Comparison of ENCODE assay signal across 8 cellular contexts in genomic region chr19:633068-633785, GRCh38. TPM values are rescaled to one million over a fixed set of nuclear protein-coding genes. Genes with fewer than 3 reads are reported as not detected.
DNase-seq lines count a peak whose midpoint lies in the region; ATAC-seq and FAIRE-seq lines count a peak whose summit lies in the region.

TSS of gene POLRMT (minus strand) at chr19:633537. CDS start at chr19:633512, 25 bp downstream.

- peaks cover 23% of the 10 kb centered on the region for H3K36me3 Mint-ChIP-seq in activated naive CD4-positive, alpha-beta T cell treated with anti-CD3 and anti-CD28 coated beads, Interleukin-2, amount 10 ng/mL, durations not matched to agents 7 days and 5 days

- H3K9ac ChIP-seq in SK-N-MC (ENCODE audit: insufficient read length): peak within 1 kb of the TSS; percentile 90

- peak within 1 kb of the TSS; percentile 92 for H3K27ac Mint-ChIP-seq in activated naive CD4-positive, alpha-beta T cell treated with anti-CD3 and anti-CD28 coated beads, Interleukin-2, amount 10 ng/mL, durations not matched to agents 7 days and 5 days

- H2AFZ ChIP-seq in neuron (ENCODE audit: low read depth, low read length): peak within 1 kb of the TSS; percentile 69

- peak within 1 kb of the TSS; percentile 97 for H3K4me3 Mint-ChIP-seq in activated naive CD4-positive, alpha-beta T cell treated with anti-CD3 and anti-CD28 coated beads, Interleukin-2, amount 10 ng/mL, durations not matched to agents 7 days and 5 days

- peak; percentile 87 for DNase-seq in GM04503 (ENCODE audit: low read depth)
- DNase-seq in NCI-H1048 (lab: John Stamatoyannopoulos, UW): peak; percentile 90
- DNase-seq in SK-N-MC (ENCODE audit: low read depth, low spot score): peak; percentile 96
- peak; percentile 98 for DNase-seq in activated naive CD4-positive, alpha-beta T cell treated with anti-CD3 and anti-CD28 coated beads, Interleukin-2, amount 10 ng/mL, durations not matched to agents 7 days and 5 days
- peak; percentile 100 for DNase-seq in frontal cortex (ENCODE audit: low spot score in 2 of 2)
- DNase-seq in stromal cell of bone marrow (ENCODE audit: low read depth): peak; percentile 97

- no peaks in the 10 kb centered on the region for H3K9me3 ChIP-seq in SK-N-MC (ENCODE audit: low read depth, low read length)
- no peaks in the 10 kb centered on the region for H3K9me3 ChIP-seq in neuron (ENCODE audit: low read length)

- peaks cover 15% of the 10 kb centered on the region for H3K27me3 Mint-ChIP-seq in activated naive CD4-positive, alpha-beta T cell treated with anti-CD3 and anti-CD28 coated beads, Interleukin-2, amount 10 ng/mL, durations not matched to agents 7 days and 5 days

- H3K9me3 Mint-ChIP-seq in activated naive CD4-positive, alpha-beta T cell treated with anti-CD3 and anti-CD28 coated beads, Interleukin-2, amount 10 ng/mL, durations not matched to agents 7 days and 5 days: no peaks in the 10 kb centered on the region

- H3K4me3 ChIP-seq in SK-N-MC: peak within 1 kb of the TSS; percentile 97
- peak within 1 kb of the TSS; percentile 71 for H3K4me3 ChIP-seq in neuron (ENCODE audit: low read length)

- peak; percentile 34 for FAIRE-seq in frontal cortex (lab: Jason Lieb, UNC)

- no peaks in the 10 kb centered on the region for H3K27me3 ChIP-seq in neuron (ENCODE audit: insufficient read depth, low read length)

- H3K36me3 ChIP-seq in SK-N-MC (ENCODE audit: insufficient read depth, low read length) (peaks cover 22% of the 10 kb centered on the region), neuron (ENCODE audit: insufficient read depth, low read length) (peaks cover 12% of the 10 kb centered on the region)

- ATAC-seq in HG02571 (IDR thresholded peaks at IDR 0.05; ENCODE audit: unreplicated experiment): peak; percentile 65

- peaks cover 9% of the 10 kb centered on the region for H3K4me1 ChIP-seq in neuron (ENCODE audit: insufficient read depth, low read length)

- H3K27ac ChIP-seq in SK-N-MC: peak within 1 kb of the TSS; percentile 71

- peaks cover 44% of the 10 kb centered on the region for H3K4me1 Mint-ChIP-seq in activated naive CD4-positive, alpha-beta T cell treated with anti-CD3 and anti-CD28 coated beads, Interleukin-2, amount 10 ng/mL, durations not matched to agents 7 days and 5 days

- CTCF ChIA-PET in activated naive CD4-positive, alpha-beta T cell treated with anti-CD3 and anti-CD28 coated beads, Interleukin-2, amount 10 ng/mL, durations not matched to agents 7 days and 5 days (lab: Charles Lee): no interaction called here

RNA-seq across cellular contexts. Expression of gene POLRMT, which starts in this region (rescaled TPM):
- total RNA-seq in frontal cortex: 15.9 TPM

Comparison
In these comparisons a context has a peak if more than half of its experiments do, and no peak if none do; other contexts are left out.
1. Peak in every context shown above with its lines: DNase-seq, ATAC-seq, H3K4me3 ChIP-seq and H3K27ac ChIP-seq.